14 cellular contexts compared by ENCODE assay signal in the genomic region with DNA sequence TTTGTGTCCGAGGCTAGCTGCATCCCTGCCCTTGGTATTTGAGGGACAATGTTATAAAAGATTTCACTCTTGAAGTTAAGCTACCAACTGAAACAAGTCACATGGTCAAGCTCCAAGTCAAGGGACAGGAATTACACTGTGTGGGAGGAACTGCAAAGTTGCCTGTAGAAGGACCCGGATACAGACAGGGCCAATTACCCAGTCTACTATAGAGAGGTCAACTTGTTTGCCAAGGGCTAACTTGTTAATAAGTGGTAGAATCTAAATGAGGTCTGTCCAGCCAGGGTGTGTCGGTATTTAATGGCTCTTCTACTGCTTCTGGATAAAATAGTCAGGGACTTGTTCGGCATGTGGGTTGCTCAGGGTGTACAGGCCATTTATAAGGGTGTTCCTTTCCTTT. TPM values are rescaled to one million over a fixed set of nuclear protein-coding genes. Genes with fewer than 3 reads are reported as not detected.
A peak's percentile ranks its signal among the peaks of the same experiment; 100 is the strongest.
DNase-seq lines count a peak whose midpoint lies in the region; ATAC-seq and TF ChIP-seq lines count a peak whose summit lies in the region.
"Had no signal": no experiment of that assay in that cellular context is flagged by ENCODE, and none has a peak within 500 bp of the region (broad histone marks: within the 10 kb centered on the region; RNA-seq: fewer than 3 reads in every experiment).

No MANE protein-coding gene starts in this region.

- H3K36me3 ChIP-seq in ACC112 (ENCODE audit: insufficient read depth, low read length), result no peaks in the 10 kb centered on the region
- H3K36me3 ChIP-seq in osteoblast (ENCODE audit: insufficient read depth, low read length), result no peaks in the 10 kb centered on the region
- no peaks in the 10 kb centered on the region for H3K36me3 ChIP-seq in thyroid gland

- 69 to 85% methylated on average over 4 of the region's 4 CpGs for WGBS in thyroid gland, 2 donors

- intact Hi-C loops in left cardiac atrium (cut with DNase I), result no loop called here
- intact Hi-C loops in thyroid gland (cut with DNase I), result no loop called here

- peaks cover 3% of the 10 kb centered on the region for H4K20me1 ChIP-seq in osteoblast (ENCODE audit: insufficient read depth, low read length)

- no peak overlapping the region for H3K27ac ChIP-seq in ACC112 (ENCODE audit: low read depth, low read length)
- no peak overlapping the region for H3K27ac ChIP-seq in osteoblast (ENCODE audit: low read depth, low read length)
- H3K27ac ChIP-seq in thyroid gland, result no peak overlapping the region

- DNase-seq in OCI-M1 (lab: John Stamatoyannopoulos, UW), result peak; percentile 53
- DNase-seq in left cardiac atrium, result no peak
- DNase-seq in osteoblast (ENCODE audit: insufficient read length, low spot score, missing footprints), result no peak
- DNase-seq in thyroid gland, result no peak
- no peak for DNase-seq in NCI-H2196 treated with DMSO at 0.1 percent for 48 hours (lab: John Stamatoyannopoulos, UW; ENCODE audit: unreplicated experiment)
- no peak for DNase-seq in activated CD4-positive, alpha-beta T cell treated with anti-CD3 and anti-CD28 coated beads, Interleukin-2, amount 50 U/mL, for 48 hours
- DNase-seq: activated naive CD4-positive, alpha-beta T cell treated with Interleukin-2 at 50 U/mL for 16 hours; Caco-2; GDM1; NCI-H187 treated with DMSO at 0.1 percent for 48 hours; NCI-H526 treated with DMSO at 0.1 percent for 48 hours; substantia nigra had no signal

- H2AFZ ChIP-seq in ACC112 (ENCODE audit: low read length, unreplicated experiment) (peak overlapping the region; percentile 53), osteoblast (ENCODE audit: low read length) (peak overlapping the region; percentile 43)

- H3K4me3 ChIP-seq in ACC112 (ENCODE audit: low read depth, low read length) (peak overlapping the region; percentile 22; the same call in 1 of the 2 replicates), osteoblast (ENCODE audit: insufficient read depth, low read length) (no peak overlapping the region), thyroid gland (replicated peaks in 1 of 3) (no peak overlapping the region)

- ATAC-seq in left cardiac atrium (peak; percentile 47 to 71), HG02885 (IDR thresholded peaks at IDR 0.05; ENCODE audit: poor library complexity, unreplicated experiment) (no peak)

- H3K79me2 ChIP-seq in ACC112 (ENCODE audit: control insufficient read depth, insufficient read depth, low read length, unreplicated experiment) (peaks cover 10% of the 10 kb centered on the region), osteoblast (ENCODE audit: insufficient read depth, low read length) (peaks cover 40% of the 10 kb centered on the region)

- no peak for TF ChIP-seq POLR2A in thyroid gland (IDR thresholded peaks at IDR 0.05)

- H3K27me3 ChIP-seq in ACC112 (ENCODE audit: insufficient read depth, low read length), result no peaks in the 10 kb centered on the region
- H3K27me3 ChIP-seq in osteoblast (ENCODE audit: insufficient read depth, low read length), result no peaks in the 10 kb centered on the region
- H3K27me3 ChIP-seq in thyroid gland, result no peaks in the 10 kb centered on the region

- no peak overlapping the region for H3K4me2 ChIP-seq in osteoblast (ENCODE audit: insufficient read depth, low read length)

- H3K4me1 ChIP-seq in ACC112 (ENCODE audit: control insufficient read depth, insufficient read depth, low read length, unreplicated experiment) (peaks cover 8% of the 10 kb centered on the region), osteoblast (ENCODE audit: insufficient read depth, low read length) (peaks cover 10% of the 10 kb centered on the region), thyroid gland (peaks cover 0 to 5% of the 10 kb centered on the region in 2 donors)

- H3K9me3 ChIP-seq in osteoblast (ENCODE audit: low read depth, low read length) (no peaks in the 10 kb centered on the region), thyroid gland (no peaks in the 10 kb centered on the region)
- H3K9me3 ChIP-seq: Caco-2 had no signal

- no peak for TF ChIP-seq CTCF in osteoblast (IDR thresholded peaks at IDR 0.05; ENCODE audit: extremely low read depth, low read depth, low read length)
- TF ChIP-seq CTCF in thyroid gland (IDR thresholded peaks at IDR 0.05), result no peak

RNA-seq across cellular contexts. Expression of gene PTPRG, which starts 55.7 kb away (rescaled TPM):
- total RNA-seq in left cardiac atrium (10 to 100 TPM; 37.6 to 46.9 TPM), osteoblast (148 TPM in 2 replicates), thyroid gland (100 to 1,000 TPM in 2 of 4 donors, 10 to 100 TPM in 2; 81.6 to 207 (median 132) TPM)
